Comparison of ENCODE assay signal across 8 cellular contexts in the genomic region with DNA sequence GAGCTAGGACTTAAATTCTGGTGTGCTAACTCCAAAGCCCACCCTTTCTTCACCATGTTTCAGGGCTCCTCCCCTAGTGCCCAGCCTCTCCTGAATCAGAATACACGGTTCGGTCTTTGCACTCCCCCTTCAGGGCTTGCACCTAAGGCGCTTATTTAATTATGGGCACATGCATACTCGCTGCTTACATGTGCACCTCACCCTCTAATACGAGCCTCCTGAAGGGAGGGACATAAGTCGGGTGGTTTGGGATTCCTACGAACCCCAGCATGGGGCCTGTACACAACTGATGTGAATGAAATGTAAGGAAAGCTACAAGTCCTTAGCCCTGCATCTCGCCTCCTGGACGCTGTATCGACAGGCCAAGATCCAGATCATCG. TPM values are rescaled to one million over a fixed set of nuclear protein-coding genes. Genes with fewer than 3 reads are reported as not detected.
DNase-seq lines count a peak whose midpoint lies in the region; TF ChIP-seq lines count a peak whose summit lies in the region.

No MANE protein-coding gene starts in this region.

- H3K36me3 ChIP-seq in KMS-11 (ENCODE audit: insufficient read depth) (no peaks in the 10 kb centered on the region), adipocyte (ENCODE audit: control insufficient read depth, insufficient read depth, low read length, severe bottlenecking) (peaks cover 35% of the 10 kb centered on the region), iPS-15b (ENCODE audit: control insufficient read depth, insufficient read depth, low read length) (no peaks in the 10 kb centered on the region), spleen (peaks cover 0 to 13% (median 2%) of the 10 kb centered on the region in 6 donors)

- peak overlapping the region; percentile 46 for H3K27ac ChIP-seq in KMS-11
- peak overlapping the region in 7 of 8 donors; percentile 58 to 84 (median 74) for H3K27ac ChIP-seq in spleen

- peak; percentile 26 for DNase-seq in SIG-M5 treated with dmso at 0.1 percent for 504 hours (lab: John Stamatoyannopoulos, UW; ENCODE audit: unreplicated experiment)
- no peak for DNase-seq in SIG-M5 (lab: John Stamatoyannopoulos, UW)
- peak; percentile 40 for DNase-seq in adipocyte (ENCODE audit: low read depth)
- DNase-seq in spleen = no peak
- no peak for DNase-seq in ureter (ENCODE audit: low spot score)
- no peak for DNase-seq in stimulated activated CD4-positive, alpha-beta T cell treated with anti-CD3 and anti-CD28 coated beads, Interleukin-2, amount 100 ng/mL, for 24 hours

- H3K79me2 ChIP-seq in KMS-11 (ENCODE audit: insufficient read depth, low read depth) = no peaks in the 10 kb centered on the region

- H3K27me3 ChIP-seq in KMS-11 (ENCODE audit: insufficient read depth, low read depth) (no peaks in the 10 kb centered on the region), adipocyte (replicated peaks; ENCODE audit: control insufficient read depth, insufficient read depth, low read length) (no peaks in the 10 kb centered on the region), iPS-15b (ENCODE audit: control insufficient read depth, insufficient read depth, low read length) (peaks cover 7% of the 10 kb centered on the region), spleen (replicated peaks in 1 of 7) (peaks cover 0 to 10% (median 2%) of the 10 kb centered on the region in 7 donors)

- TF ChIP-seq CTCF in KMS-11 (conservative IDR thresholded peaks at IDR 0.05; ENCODE audit: low read depth, low read length) (no peak; the same call in 1 of the 2 replicates), spleen (IDR thresholded peaks at IDR 0.05 in 8 of 11, conservative IDR thresholded peaks at IDR 0.05 in 3 of 11) (no peak)

- TF ChIP-seq POLR2A in spleen (IDR thresholded peaks at IDR 0.05) = no peak

- H3K4me2 ChIP-seq in KMS-11 = peak overlapping the region; percentile 81

- no peaks in the 10 kb centered on the region for H3K9me3 ChIP-seq in adipocyte (ENCODE audit: control insufficient read depth, low read length)
- no peaks in the 10 kb centered on the region for H3K9me3 ChIP-seq in iPS-15b (ENCODE audit: control insufficient read depth, insufficient read depth, low read length)
- H3K9me3 ChIP-seq in spleen = no peaks in the 10 kb centered on the region

- intact Hi-C loops in spleen (cut with DNase I; ENCODE audit: low total_unique reads) = no loop called here

- H3K9ac ChIP-seq in KMS-11 (peak overlapping the region; percentile 36; the same call in 1 of the 2 replicates), adipocyte (ENCODE audit: low read length) (peak overlapping the region; percentile 84), iPS-15b (ENCODE audit: low read depth, low read length) (no peak overlapping the region)

- WGBS in spleen, 5 donors = 3 to 6% (median 4%) methylated on average over 11 of the region's 11 CpGs

- peak overlapping the region; percentile 92 for H3K4me3 ChIP-seq in KMS-11 (IDR thresholded peaks at IDR 0.05; ENCODE audit: insufficient read depth, low read depth, low read length)
- H3K4me3 ChIP-seq in adipocyte (ENCODE audit: low read length) = peak overlapping the region; percentile 86
- peak overlapping the region; percentile 90 for H3K4me3 ChIP-seq in iPS-15b (ENCODE audit: low read depth, low read length)
- peak overlapping the region; percentile 54 to 78 (median 63) for H3K4me3 ChIP-seq in spleen

- H3K4me1 ChIP-seq in KMS-11 (ENCODE audit: low read depth, poor library complexity, severe bottlenecking) = peaks cover 10% of the 10 kb centered on the region
- peaks cover 18% of the 10 kb centered on the region for H3K4me1 ChIP-seq in adipocyte (ENCODE audit: control insufficient read depth, insufficient read depth, low read length)
- H3K4me1 ChIP-seq in iPS-15b (ENCODE audit: control insufficient read depth, insufficient read depth, low read length) = peaks cover 5% of the 10 kb centered on the region
- peaks cover 6 to 54% (median 33%) of the 10 kb centered on the region in 6 donors for H3K4me1 ChIP-seq in spleen

- peak overlapping the region; percentile 72 for H2AFZ ChIP-seq in KMS-11 (ENCODE audit: low read depth)

- H4K20me1 ChIP-seq in KMS-11 (ENCODE audit: insufficient read depth) = no peaks in the 10 kb centered on the region

RNA-seq across cellular contexts. Expression of a gene that starts 0.4 kb away (rescaled TPM):
- 10 to 100 TPM; 25.1 to 44.3 (median 34.5) TPM for total RNA-seq in spleen
- 10 to 100 TPM; 14.4 to 48.4 (median 36.1) TPM for polyA plus RNA-seq in spleen
- total RNA-seq in ureter = 40.4 TPM

RNA-seq across cellular contexts. Expression of a gene that starts 5.9 kb away (rescaled TPM):
- total RNA-seq in spleen (10 to 100 TPM in 2 of 7 donors, 1 to 10 TPM in 5; 2.6 to 10.9 (median 8.1) TPM), ureter (3.7 TPM)
- polyA plus RNA-seq in spleen = 1 to 10 TPM; 3.3 to 7.9 (median 4.2) TPM

RNA-seq across cellular contexts. Expression of a gene that starts 7.5 kb away (rescaled TPM):
- total RNA-seq in spleen (1 to 10 TPM in 6 of 7 donors, under 1 TPM in 1; 0.33 to 6.7 (median 3.3) TPM), ureter (1.9 TPM)
- polyA plus RNA-seq in spleen = 1 to 10 TPM in 2 of 3 donors, under 1 TPM in 1; 0.59 to 3.4 (median 3.3) TPM

RNA-seq across cellular contexts. Expression of a gene that starts 46.9 kb away (rescaled TPM):
- 1 to 10 TPM in 6 of 7 donors, not detected in 1; 2.2 to 5.4 (median 3.3) TPM for total RNA-seq in spleen
- 1 to 10 TPM; 2.5 to 5.7 (median 4.5) TPM for polyA plus RNA-seq in spleen
- total RNA-seq in ureter = 52.9 TPM

Comparison
In these comparisons a context has a peak if more than half of its experiments do, and no peak if none do; other contexts are left out.
1. DNase-seq: peak in SIG-M5 treated with dmso at 0.1 percent for 504 hours (single experiment) and adipocyte (single experiment); none in SIG-M5 (single experiment), spleen (single experiment), ureter (single experiment) and stimulated activated CD4-positive, alpha-beta T cell treated with anti-CD3 and anti-CD28 coated beads, Interleukin-2, amount 100 ng/mL, for 24 hours (0 of 2).
2. Peak in every context shown above with its lines, with median percentiles within 50 percentile points of each other: H3K4me3 ChIP-seq.